In the genomic region with DNA sequence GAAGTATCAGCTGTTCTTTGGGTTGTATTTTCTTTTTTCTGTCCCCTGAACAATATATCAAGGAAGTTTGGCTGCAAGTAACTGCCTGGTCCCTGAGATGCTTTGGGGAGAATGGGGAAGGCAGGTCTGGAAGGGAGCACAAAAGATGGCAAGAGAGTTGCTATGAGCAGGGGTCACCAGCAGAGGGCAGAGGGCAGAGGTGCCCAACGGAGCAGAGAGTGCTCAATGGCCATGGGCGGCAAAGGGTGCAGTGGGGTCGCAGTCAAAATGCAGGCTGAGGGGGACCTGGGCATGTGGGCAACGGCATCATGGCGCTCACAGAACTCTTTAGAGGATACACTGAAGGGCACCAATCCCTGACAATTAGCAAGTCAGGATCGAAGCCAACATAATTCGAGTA, we compare ENCODE assay signal across 11 cellular contexts.
DNase-seq lines count a peak whose midpoint lies in the region; ATAC-seq and TF ChIP-seq lines count a peak whose summit lies in the region.
"Had no signal": no experiment of that assay in that cellular context is flagged by ENCODE, and none has a peak within 500 bp of the region (broad histone marks: within the 10 kb centered on the region; RNA-seq: fewer than 3 reads in every experiment).

No MANE protein-coding gene starts in this region.

- H4K20me1 ChIP-seq in OCI-LY7 (ENCODE audit: insufficient read depth, low read length) = no peaks in the 10 kb centered on the region

- no TSS peak for BruUV-seq in OCI-LY7 (replicated peaks; lab: Mats Ljungman, UMichigan)

- no peak overlapping the region for H3K4me3 ChIP-seq in OCI-LY7 (ENCODE audit: low read depth, low read length, poor library complexity, severe bottlenecking)
- H3K4me3 ChIP-seq in epithelial cell of proximal tubule (ENCODE audit: low read depth, low read length) = no peak overlapping the region
- H3K4me3 ChIP-seq: lung, thyroid gland had no signal

- CTCF ChIA-PET in OCI-LY7 (lab: Charles Lee; ENCODE audit: unreplicated experiment) = no interaction called here

- no peak overlapping the region for H2AFZ ChIP-seq in OCI-LY7 (ENCODE audit: low read length)

- ATAC-seq in GM21360 (IDR thresholded peaks at IDR 0.05; ENCODE audit: unreplicated experiment) = no peak
- no peak for ATAC-seq in GM19328 (IDR thresholded peaks at IDR 0.05; ENCODE audit: unreplicated experiment)

- POLR2A ChIA-PET in OCI-LY7 (lab: Charles Lee) = no interaction called here

- TF ChIP-seq CTCF in OCI-LY7 (conservative IDR thresholded peaks at IDR 0.05; ENCODE audit: low read length) = peak; percentile 50
- peak; percentile 69 for TF ChIP-seq CTCF in epithelial cell of proximal tubule (conservative IDR thresholded peaks at IDR 0.05; ENCODE audit: low read depth, low read length)

- no peaks in the 10 kb centered on the region for H3K9me3 ChIP-seq in OCI-LY7 (ENCODE audit: low read length)
- H3K9me3 ChIP-seq: thyroid gland had no signal

- no peak overlapping the region for H3K4me2 ChIP-seq in OCI-LY7 (ENCODE audit: low read length)

- no peaks in the 10 kb centered on the region for H3K9me2 ChIP-seq in OCI-LY7 (ENCODE audit: insufficient read depth, low read length)

- no peaks in the 10 kb centered on the region for H3K36me3 ChIP-seq in OCI-LY7 (ENCODE audit: insufficient read depth, low read length)
- H3K36me3 ChIP-seq: thyroid gland had no signal

- H3K27ac ChIP-seq in OCI-LY7 (ENCODE audit: low read depth, low read length, poor library complexity, severe bottlenecking) = no peak overlapping the region
- H3K27ac ChIP-seq: thyroid gland had no signal

- no peaks in the 10 kb centered on the region for H3K79me2 ChIP-seq in OCI-LY7 (ENCODE audit: insufficient read depth, low read depth, low read length)

- H3K4me1 ChIP-seq in OCI-LY7 (ENCODE audit: insufficient read depth, low read length, poor library complexity, severe bottlenecking) = no peaks in the 10 kb centered on the region
- H3K4me1 ChIP-seq: thyroid gland had no signal

- peak; percentile 3 to 8 (median 7) for DNase-seq in stimulated activated CD4-positive, alpha-beta T cell treated with anti-CD3 and anti-CD28 coated beads, Interleukin-12 subunit alpha, Interleukin-12 subunit beta, amount 100 ng/mL, for 48 hours (ENCODE audit: low read depth in 2 of 3, low spot score in 1 of 3)
- no peak for DNase-seq in stimulated activated CD4-positive, alpha-beta T cell treated with anti-CD3 and anti-CD28 coated beads, Interleukin-4, amount 100 ng/mL, for 1 hour
- DNase-seq in OCI-LY7 (ENCODE audit: low spot score) (peak; percentile 2), epithelial cell of proximal tubule (ENCODE audit: low read depth) (no peak), NCI-H2171 treated with DMSO at 0.1 percent for 48 hours (lab: John Stamatoyannopoulos, UW) (no peak), NCI-H187 treated with DMSO at 0.1 percent for 48 hours (lab: John Stamatoyannopoulos, UW) (no peak)
- DNase-seq: NCI-H524 treated with DMSO at 0.1 percent for 48 hours, thyroid gland had no signal

- intact Hi-C loops in OCI-LY7 (cut with micrococcal nuclease; ENCODE audit: unreplicated experiment) = no loop called here

Comparison
In these comparisons a context has a peak if more than half of its experiments do, and no peak if none do; other contexts are left out.
1. DNase-seq: peak in stimulated activated CD4-positive, alpha-beta T cell treated with anti-CD3 and anti-CD28 coated beads, Interleukin-12 subunit alpha, Interleukin-12 subunit beta, amount 100 ng/mL, for 48 hours (3 of 3) and OCI-LY7 (single experiment); none in stimulated activated CD4-positive, alpha-beta T cell treated with anti-CD3 and anti-CD28 coated beads, Interleukin-4, amount 100 ng/mL, for 1 hour (single experiment), epithelial cell of proximal tubule (single experiment), NCI-H2171 treated with DMSO at 0.1 percent for 48 hours (single experiment) and NCI-H187 treated with DMSO at 0.1 percent for 48 hours (single experiment).